8 cellular contexts compared by ENCODE assay signal in genomic region chr13:75760182-75760981, GRCh38.
DNase-seq lines count a peak whose midpoint lies in the region; ATAC-seq, FAIRE-seq and TF ChIP-seq lines count a peak whose summit lies in the region.

No MANE protein-coding gene starts in this region.

- peak overlapping the region; percentile 76 for H3K4me3 Mint-ChIP-seq in activated T-helper 1 cell treated with anti-CD3 and anti-CD28 coated beads, Interleukin-12 subunit alpha, Interleukin-12 subunit beta, Interleukin-2, Interleukin-4 antibody, amounts not matched to agents 30 ng/mL and 10 ng/mL and 1 ng/mL, durations not matched to agents 14 hours and 24 hours and 36 hours

- no peaks in the 10 kb centered on the region for H3K27me3 ChIP-seq in Karpas-422 (ENCODE audit: low read length)
- no peaks in the 10 kb centered on the region for H3K27me3 ChIP-seq in suprapubic skin

- peaks cover 5% of the 10 kb centered on the region for H3K9me3 Mint-ChIP-seq in activated T-helper 1 cell treated with anti-CD3 and anti-CD28 coated beads, Interleukin-12 subunit alpha, Interleukin-12 subunit beta, Interleukin-2, Interleukin-4 antibody, amounts not matched to agents 30 ng/mL and 10 ng/mL and 1 ng/mL, durations not matched to agents 14 hours and 24 hours and 36 hours

- TF ChIP-seq CTCF in suprapubic skin (IDR thresholded peaks at IDR 0.05) = peak; percentile 4 to 35

- peak; percentile 97 for FAIRE-seq in islet of Langerhans (lab: Jason Lieb, UNC)

- no peaks in the 10 kb centered on the region for H3K36me3 ChIP-seq in Karpas-422 (ENCODE audit: insufficient read depth, low read length)
- H3K36me3 ChIP-seq in suprapubic skin = no peaks in the 10 kb centered on the region

- H3K4me1 Mint-ChIP-seq in activated T-helper 1 cell treated with anti-CD3 and anti-CD28 coated beads, Interleukin-12 subunit alpha, Interleukin-12 subunit beta, Interleukin-2, Interleukin-4 antibody, amounts not matched to agents 30 ng/mL and 10 ng/mL and 1 ng/mL, durations not matched to agents 14 hours and 24 hours and 36 hours (ENCODE audit: low read depth) = peaks cover 71% of the 10 kb centered on the region

- TF ChIP-seq POLR2A in suprapubic skin (IDR thresholded peaks at IDR 0.05) = no peak

- H3K4me1 ChIP-seq in Karpas-422 (ENCODE audit: low read length) = 0 out of 2 replicates have a peak, but pooled peaks cover 3% of the 10 kb centered on the region
- H3K4me1 ChIP-seq in suprapubic skin = peaks cover 40% of the 10 kb centered on the region

- intact Hi-C loops in activated T-helper 1 cell treated with anti-CD3 and anti-CD28 coated beads, Interleukin-12 subunit alpha, Interleukin-12 subunit beta, Interleukin-2, Interleukin-4 antibody, amounts not matched to agents 30 ng/mL and 10 ng/mL and 1 ng/mL, durations not matched to agents 14 hours and 24 hours and 36 hours (cut with micrococcal nuclease) = loop anchor here (2.0 to 10.0 kb wide), 7 partner anchors 63 to 1124 kb away; partner anchors contain the start of genes COMMD6, KCTD12 and LMO7

- no peak overlapping the region for H2AFZ ChIP-seq in Karpas-422 (ENCODE audit: low read length)

- H3K27me3 Mint-ChIP-seq in activated T-helper 1 cell treated with anti-CD3 and anti-CD28 coated beads, Interleukin-12 subunit alpha, Interleukin-12 subunit beta, Interleukin-2, Interleukin-4 antibody, amounts not matched to agents 30 ng/mL and 10 ng/mL and 1 ng/mL, durations not matched to agents 14 hours and 24 hours and 36 hours (ENCODE audit: insufficient read depth) = no peaks in the 10 kb centered on the region

- no peaks in the 10 kb centered on the region for H3K9me2 ChIP-seq in Karpas-422 (replicated peaks; ENCODE audit: insufficient read depth, low read length)

- DNase-seq in DMS 273 (lab: John Stamatoyannopoulos, UW; ENCODE audit: unreplicated experiment) (peak; percentile 66), Karpas-422 (peak; percentile 51), suprapubic skin (ENCODE audit: low spot score in 2 of 2) (no peak), ecto neural progenitor cell (ENCODE audit: low spot score) (no peak), D341Med (ENCODE audit: low spot score) (no peak)
- DNase-seq in activated T-helper 1 cell treated with anti-CD3 and anti-CD28 coated beads, Interleukin-12 subunit alpha, Interleukin-12 subunit beta, Interleukin-2, Interleukin-4 antibody, amounts not matched to agents 30 ng/mL and 10 ng/mL and 1 ng/mL, durations not matched to agents 14 hours and 24 hours and 36 hours (ENCODE audit: low spot score) = no peak

- peak overlapping the region; percentile 49 for H3K27ac Mint-ChIP-seq in activated T-helper 1 cell treated with anti-CD3 and anti-CD28 coated beads, Interleukin-12 subunit alpha, Interleukin-12 subunit beta, Interleukin-2, Interleukin-4 antibody, amounts not matched to agents 30 ng/mL and 10 ng/mL and 1 ng/mL, durations not matched to agents 14 hours and 24 hours and 36 hours

- no peaks in the 10 kb centered on the region for H3K9me3 ChIP-seq in Karpas-422 (ENCODE audit: low read length)
- no peaks in the 10 kb centered on the region for H3K9me3 ChIP-seq in suprapubic skin

- H4K20me1 ChIP-seq in Karpas-422 (ENCODE audit: insufficient read depth, low read depth, low read length) = no peaks in the 10 kb centered on the region

- H3K27ac ChIP-seq in Karpas-422 (ENCODE audit: low read length) = no peak overlapping the region
- peak overlapping the region; percentile 84 for H3K27ac ChIP-seq in suprapubic skin

- H3K4me2 ChIP-seq in Karpas-422 (ENCODE audit: low read depth, low read length, poor library complexity, severe bottlenecking) = no peak overlapping the region

- TF ChIP-seq EP300 in suprapubic skin (IDR thresholded peaks at IDR 0.05) = no peak

- no peak overlapping the region for H3K4me3 ChIP-seq in Karpas-422 (ENCODE audit: low read length)
- peak overlapping the region; percentile 38 for H3K4me3 ChIP-seq in suprapubic skin

- 32% methylated on average over 9 of the region's 9 CpGs for WGBS in suprapubic skin

- peaks cover 8% of the 10 kb centered on the region for H3K36me3 Mint-ChIP-seq in activated T-helper 1 cell treated with anti-CD3 and anti-CD28 coated beads, Interleukin-12 subunit alpha, Interleukin-12 subunit beta, Interleukin-2, Interleukin-4 antibody, amounts not matched to agents 30 ng/mL and 10 ng/mL and 1 ng/mL, durations not matched to agents 14 hours and 24 hours and 36 hours (ENCODE audit: low read depth)

- no peaks in the 10 kb centered on the region for H3K79me2 ChIP-seq in Karpas-422 (ENCODE audit: low read length)

- ATAC-seq in GM21381 (IDR thresholded peaks at IDR 0.05; ENCODE audit: unreplicated experiment) = peak; percentile 35

- no peak overlapping the region for H3K9ac ChIP-seq in Karpas-422 (ENCODE audit: low read length)

Comparison
In these comparisons a context has a peak if more than half of its experiments do, and no peak if none do; other contexts are left out.
1. DNase-seq: peak in DMS 273 (single experiment) and Karpas-422 (single experiment); none in activated T-helper 1 cell treated with anti-CD3 and anti-CD28 coated beads, Interleukin-12 subunit alpha, Interleukin-12 subunit beta, Interleukin-2, Interleukin-4 antibody, amounts not matched to agents 30 ng/mL and 10 ng/mL and 1 ng/mL, durations not matched to agents 14 hours and 24 hours and 36 hours (single experiment), suprapubic skin (0 of 2), ecto neural progenitor cell (single experiment) and D341Med (single experiment).